ENCODE assay signal across 18 cellular contexts in the genomic region with DNA sequence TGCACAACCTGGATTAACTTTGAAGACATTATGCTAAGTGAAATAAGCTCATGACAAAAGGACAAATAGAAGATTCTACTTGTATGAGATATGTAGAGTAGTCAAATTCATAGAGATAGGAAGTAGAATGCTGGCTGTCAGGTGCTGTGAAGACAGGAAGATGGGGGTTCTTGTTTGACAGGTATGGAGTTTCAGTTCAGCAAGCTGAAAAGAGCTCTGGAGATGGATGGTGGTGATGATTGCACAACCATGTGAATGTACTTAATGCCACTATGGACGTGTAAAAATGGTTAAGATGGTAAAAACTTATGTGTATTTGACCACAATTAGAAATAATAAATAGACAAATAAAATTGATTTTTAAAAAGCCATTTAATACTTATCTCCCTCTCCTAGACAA.
A peak's percentile ranks its signal among the peaks of the same experiment; 100 is the strongest.
DNase-seq lines count a peak whose midpoint lies in the region; ATAC-seq lines count a peak whose summit lies in the region.
"Had no signal": no experiment of that assay in that cellular context is flagged by ENCODE, and none has a peak within 500 bp of the region (broad histone marks: within the 10 kb centered on the region; RNA-seq: fewer than 3 reads in every experiment).

No MANE protein-coding gene starts in this region.

- H3K36me3 Mint-ChIP-seq in naive B cell: no peaks in the 10 kb centered on the region
- H3K36me3 Mint-ChIP-seq: CD4-positive, CD25-positive, alpha-beta regulatory T cell; mesothelial cell of epicardium; stimulated activated effector memory CD8-positive, alpha-beta T cell treated with anti-CD3 and anti-CD28 coated beads, Interleukin-12 subunit alpha, Interleukin-12 subunit beta, amount 100 ng/mL, for 72 hours; type B pancreatic cell had no signal

- DNase-seq in NCI-H510A treated with DMSO at 0.1 percent for 48 hours (lab: John Stamatoyannopoulos, UW) (peak; percentile 3), NCI-H510A (lab: John Stamatoyannopoulos, UW) (no peak), naive B cell (no peak), cerebellum (ENCODE audit: low spot score) (no peak), DMS114 treated with DMSO at 0.1 percent for 48 hours (lab: John Stamatoyannopoulos, UW; ENCODE audit: unreplicated experiment) (no peak)
- DNase-seq: 8988T; activated CD4-positive, alpha-beta T cell treated with anti-CD3 and anti-CD28 coated beads, Interleukin-2, amount 50 U/mL, for 1 hour; DND-41; NK-92 treated with Interleukin-12 subunit alpha and Interleukin-12 subunit beta, amount 100 ng/mL, for 24 hours; SHP77; T-helper 9 cell had no signal

- peak overlapping the region in 3 of 6 donors; percentile 15 to 70 (median 43) for H3K27ac Mint-ChIP-seq in naive B cell
- H3K27ac Mint-ChIP-seq: CD4-positive, CD25-positive, alpha-beta regulatory T cell; mesothelial cell of epicardium; stimulated activated effector memory CD8-positive, alpha-beta T cell treated with anti-CD3 and anti-CD28 coated beads, Interleukin-12 subunit alpha, Interleukin-12 subunit beta, amount 100 ng/mL, for 72 hours; type B pancreatic cell had no signal

- no peaks in the 10 kb centered on the region for H3K27me3 Mint-ChIP-seq in naive B cell
- H3K27me3 Mint-ChIP-seq: CD4-positive, CD25-positive, alpha-beta regulatory T cell; type B pancreatic cell had no signal

- no peak overlapping the region for H3K4me3 Mint-ChIP-seq in naive B cell
- H3K4me3 Mint-ChIP-seq: CD4-positive, CD25-positive, alpha-beta regulatory T cell; mesothelial cell of epicardium; stimulated activated effector memory CD8-positive, alpha-beta T cell treated with anti-CD3 and anti-CD28 coated beads, Interleukin-12 subunit alpha, Interleukin-12 subunit beta, amount 100 ng/mL, for 72 hours; type B pancreatic cell had no signal

- no peaks in the 10 kb centered on the region for H3K9me3 Mint-ChIP-seq in naive B cell
- H3K9me3 Mint-ChIP-seq: CD4-positive, CD25-positive, alpha-beta regulatory T cell; mesothelial cell of epicardium; stimulated activated effector memory CD8-positive, alpha-beta T cell treated with anti-CD3 and anti-CD28 coated beads, Interleukin-12 subunit alpha, Interleukin-12 subunit beta, amount 100 ng/mL, for 72 hours; type B pancreatic cell had no signal

- peaks cover 13 to 17% (median 15%) of the 10 kb centered on the region in 3 donors for H3K4me1 Mint-ChIP-seq in naive B cell
- H3K4me1 Mint-ChIP-seq: mesothelial cell of epicardium had no signal

- ATAC-seq in GM21723 (IDR thresholded peaks at IDR 0.05; ENCODE audit: unreplicated experiment): peak; percentile 68
- peak; percentile 70 for ATAC-seq in HG03196 (IDR thresholded peaks at IDR 0.05; ENCODE audit: unreplicated experiment)
- ATAC-seq in naive B cell (ENCODE audit: low read depth in 2 of 2): peak; percentile 50 to 84
- ATAC-seq in HG03097 (IDR thresholded peaks at IDR 0.05; ENCODE audit: low FRiP score, unreplicated experiment): no peak
